In genomic region chr6:152969688-152970418, GRCh38 we compare ENCODE assay signal across 1 cellular context.
TF ChIP-seq lines count a peak whose summit lies in the region.

No MANE protein-coding gene starts in this region.

TF ChIP-seq in PFSK-1, 5 proteins besides CTCF, POLR2A, EP300 and RAD21 (continued from another document):
- TF ChIP-seq, protein P1, sequence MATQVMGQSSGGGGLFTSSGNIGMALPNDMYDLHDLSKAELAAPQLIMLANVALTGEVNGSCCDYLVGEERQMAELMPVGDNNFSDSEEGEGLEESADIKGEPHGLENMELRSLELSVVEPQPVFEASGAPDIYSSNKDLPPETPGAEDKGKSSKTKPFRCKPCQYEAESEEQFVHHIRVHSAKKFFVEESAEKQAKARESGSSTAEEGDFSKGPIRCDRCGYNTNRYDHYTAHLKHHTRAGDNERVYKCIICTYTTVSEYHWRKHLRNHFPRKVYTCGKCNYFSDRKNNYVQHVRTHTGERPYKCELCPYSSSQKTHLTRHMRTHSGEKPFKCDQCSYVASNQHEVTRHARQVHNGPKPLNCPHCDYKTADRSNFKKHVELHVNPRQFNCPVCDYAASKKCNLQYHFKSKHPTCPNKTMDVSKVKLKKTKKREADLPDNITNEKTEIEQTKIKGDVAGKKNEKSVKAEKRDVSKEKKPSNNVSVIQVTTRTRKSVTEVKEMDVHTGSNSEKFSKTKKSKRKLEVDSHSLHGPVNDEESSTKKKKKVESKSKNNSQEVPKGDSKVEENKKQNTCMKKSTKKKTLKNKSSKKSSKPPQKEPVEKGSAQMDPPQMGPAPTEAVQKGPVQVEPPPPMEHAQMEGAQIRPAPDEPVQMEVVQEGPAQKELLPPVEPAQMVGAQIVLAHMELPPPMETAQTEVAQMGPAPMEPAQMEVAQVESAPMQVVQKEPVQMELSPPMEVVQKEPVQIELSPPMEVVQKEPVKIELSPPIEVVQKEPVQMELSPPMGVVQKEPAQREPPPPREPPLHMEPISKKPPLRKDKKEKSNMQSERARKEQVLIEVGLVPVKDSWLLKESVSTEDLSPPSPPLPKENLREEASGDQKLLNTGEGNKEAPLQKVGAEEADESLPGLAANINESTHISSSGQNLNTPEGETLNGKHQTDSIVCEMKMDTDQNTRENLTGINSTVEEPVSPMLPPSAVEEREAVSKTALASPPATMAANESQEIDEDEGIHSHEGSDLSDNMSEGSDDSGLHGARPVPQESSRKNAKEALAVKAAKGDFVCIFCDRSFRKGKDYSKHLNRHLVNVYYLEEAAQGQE (IDR thresholded peaks at IDR 0.05; ENCODE audit: insufficient read depth in 1 of 2, low read depth in 2 of 2, low read length in 2 of 2) = no peak
